ENCODE assay signal across 8 cellular contexts in the genomic region with DNA sequence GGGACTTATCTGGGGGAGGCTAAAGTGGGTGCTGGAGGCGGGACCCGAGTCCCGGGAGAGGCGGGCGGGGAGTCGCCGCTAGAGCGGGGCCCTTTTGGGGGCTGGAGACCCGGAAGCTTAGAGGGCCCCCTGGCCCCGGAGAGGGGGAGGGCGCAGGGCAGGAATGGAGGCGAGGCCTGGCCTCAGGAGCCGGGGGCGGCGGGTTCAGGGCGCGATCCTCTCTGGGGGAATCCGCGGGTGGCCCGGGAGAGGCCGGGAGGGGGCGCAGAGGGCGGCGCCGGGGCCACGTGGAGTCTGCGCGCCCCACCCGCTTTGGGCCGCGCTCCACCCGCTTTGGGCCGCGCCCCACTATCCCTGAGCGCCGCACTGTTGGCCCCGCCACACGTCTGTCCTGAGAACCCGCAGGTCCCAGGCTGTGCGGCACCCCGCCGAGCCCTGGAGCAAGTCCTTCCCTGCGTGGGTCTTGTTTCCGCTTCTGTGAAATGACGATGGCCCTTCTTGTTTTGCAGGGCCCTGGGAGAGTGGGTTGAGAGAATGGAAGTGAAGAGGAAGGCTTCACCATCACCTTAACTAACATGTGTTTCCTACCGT.
DNase-seq lines count a peak whose midpoint lies in the region; ATAC-seq and TF ChIP-seq lines count a peak whose summit lies in the region.

No MANE protein-coding gene starts in this region.

- intact Hi-C loops in tibial artery (cut with DNase I; ENCODE audit: low total_unique reads) = no loop called here

- TF ChIP-seq EP300 in gastroesophageal sphincter (IDR thresholded peaks at IDR 0.05) = no peak

- no peaks in the 10 kb centered on the region for H3K27me3 ChIP-seq in AG04450 (ENCODE audit: control insufficient read depth, insufficient read depth, low read length)
- H3K27me3 ChIP-seq in RWPE2 (ENCODE audit: insufficient read depth, poor library complexity, severe bottlenecking) = no peaks in the 10 kb centered on the region
- H3K27me3 ChIP-seq in gastroesophageal sphincter = no peaks in the 10 kb centered on the region
- no peaks in the 10 kb centered on the region for H3K27me3 ChIP-seq in tibial artery

- peak; percentile 20; the same call in 1 of the 2 replicates for TF ChIP-seq CTCF in AG04450 (IDR thresholded peaks at IDR 0.05; ENCODE audit: low read depth, low read length)
- peak; percentile 43 for TF ChIP-seq CTCF in RWPE2 (IDR thresholded peaks at IDR 0.05; ENCODE audit: poor library complexity, severe bottlenecking)
- TF ChIP-seq CTCF in gastroesophageal sphincter (IDR thresholded peaks at IDR 0.05) = peak in 3 of 4 experiments; percentile 28 to 60 (median 41)
- TF ChIP-seq CTCF in omental fat pad (IDR thresholded peaks at IDR 0.05) = no peak
- peak in 1 of 2 experiments; percentile 24 for TF ChIP-seq CTCF in tibial artery (IDR thresholded peaks at IDR 0.05)

- peak overlapping the region; percentile 69 for H3K4me3 ChIP-seq in AG04450 (ENCODE audit: low read depth, low read length)
- peak overlapping the region; percentile 59 for H3K4me3 ChIP-seq in RWPE2 (ENCODE audit: severe bottlenecking)
- peak overlapping the region; percentile 68 to 87 for H3K4me3 ChIP-seq in gastroesophageal sphincter
- peak overlapping the region; percentile 66 to 97 for H3K4me3 ChIP-seq in tibial artery

- H3K36me3 ChIP-seq in RWPE2 (ENCODE audit: low read depth) = peaks cover 12% of the 10 kb centered on the region
- no peaks in the 10 kb centered on the region for H3K36me3 ChIP-seq in gastroesophageal sphincter
- H3K36me3 ChIP-seq in tibial artery = no peaks in the 10 kb centered on the region

- 0% methylated on average over 3 to 11 of the region's 46 CpGs for WGBS in gastroesophageal sphincter (ENCODE audit: low coverage in 1 of 2), 2 donors

- peak overlapping the region; percentile 65 for H3K27ac ChIP-seq in AG04450 (ENCODE audit: low read depth, low read length)
- peak overlapping the region; percentile 92 for H3K27ac ChIP-seq in RWPE2 (ENCODE audit: poor library complexity, severe bottlenecking)
- peak overlapping the region in 3 of 4 donors; percentile 85 to 86 (median 85) for H3K27ac ChIP-seq in gastroesophageal sphincter
- H3K27ac ChIP-seq in tibial artery = peak overlapping the region; percentile 82 to 88

- TF ChIP-seq POLR2A in GM18526 (IDR thresholded peaks at IDR 0.05; ENCODE audit: extremely low read depth, insufficient read length) (peak; percentile 42), gastroesophageal sphincter (IDR thresholded peaks at IDR 0.05) (peak; percentile 15 to 16)

- DNase-seq in AG04450 (ENCODE audit: low read depth, low spot score) (no peak), HPDE6-E6E7 (ENCODE audit: extremely low spot score) (peak; percentile 55), RWPE2 (ENCODE audit: low spot score) (peak; percentile 71), omental fat pad (ENCODE audit: low spot score) (no peak), tibial artery (peak; percentile 30 to 78)
- peak; percentile 88 for DNase-seq in activated effector memory CD4-positive, alpha-beta T cell treated with anti-CD3 and anti-CD28 coated beads, Interleukin-2, amount 50 U/mL, for 16 hours

- ATAC-seq in RWPE2 (ENCODE audit: low read depth) (peak; percentile 71), gastroesophageal sphincter (peak; percentile 87), omental fat pad (ENCODE audit: low FRiP score) (peak; percentile 84)

- H3K4me1 ChIP-seq in RWPE2 (ENCODE audit: insufficient read depth, poor library complexity, severe bottlenecking) = peaks cover 28% of the 10 kb centered on the region
- peaks cover 0 to 18% (median 5%) of the 10 kb centered on the region in 3 donors for H3K4me1 ChIP-seq in gastroesophageal sphincter
- peaks cover 0 to 11% (median 7%) of the 10 kb centered on the region in 4 donors for H3K4me1 ChIP-seq in tibial artery

- CTCF ChIA-PET in AG04450 (lab: Charles Lee) = interaction anchor here (0.6 kb wide), 1 partner anchor 26 kb away, joined by 3 read pairs; no protein-coding TSS in a partner anchor

- H3K9me3 ChIP-seq in AG04450 (ENCODE audit: control insufficient read depth, insufficient read depth, low read length) = peaks cover 3% of the 10 kb centered on the region; the same call in 1 of the 2 replicates
- no peaks in the 10 kb centered on the region for H3K9me3 ChIP-seq in RWPE2 (ENCODE audit: severe bottlenecking)
- H3K9me3 ChIP-seq in gastroesophageal sphincter = no peaks in the 10 kb centered on the region
- no peaks in the 10 kb centered on the region for H3K9me3 ChIP-seq in tibial artery

- POLR2A ChIA-PET in AG04450 (lab: Yijun Ruan, JAX) = no interaction called here

Comparison
In these comparisons a context has a peak if more than half of its experiments do, and no peak if none do; other contexts are left out.
1. DNase-seq: peak in HPDE6-E6E7 (single experiment), RWPE2 (single experiment), activated effector memory CD4-positive, alpha-beta T cell treated with anti-CD3 and anti-CD28 coated beads, Interleukin-2, amount 50 U/mL, for 16 hours (single experiment) and tibial artery (2 of 2); none in AG04450 (single experiment) and omental fat pad (single experiment).
2. CTCF ChIP-seq: peak in AG04450 (single experiment), RWPE2 (single experiment) and gastroesophageal sphincter (3 of 4); none in omental fat pad (0 of 3).
3. Peak in every context shown above with its lines, with median percentiles within 50 percentile points of each other: H3K27ac ChIP-seq, H3K4me3 ChIP-seq and ATAC-seq.